Comparison of ENCODE assay signal across 9 cellular contexts in the genomic region with DNA sequence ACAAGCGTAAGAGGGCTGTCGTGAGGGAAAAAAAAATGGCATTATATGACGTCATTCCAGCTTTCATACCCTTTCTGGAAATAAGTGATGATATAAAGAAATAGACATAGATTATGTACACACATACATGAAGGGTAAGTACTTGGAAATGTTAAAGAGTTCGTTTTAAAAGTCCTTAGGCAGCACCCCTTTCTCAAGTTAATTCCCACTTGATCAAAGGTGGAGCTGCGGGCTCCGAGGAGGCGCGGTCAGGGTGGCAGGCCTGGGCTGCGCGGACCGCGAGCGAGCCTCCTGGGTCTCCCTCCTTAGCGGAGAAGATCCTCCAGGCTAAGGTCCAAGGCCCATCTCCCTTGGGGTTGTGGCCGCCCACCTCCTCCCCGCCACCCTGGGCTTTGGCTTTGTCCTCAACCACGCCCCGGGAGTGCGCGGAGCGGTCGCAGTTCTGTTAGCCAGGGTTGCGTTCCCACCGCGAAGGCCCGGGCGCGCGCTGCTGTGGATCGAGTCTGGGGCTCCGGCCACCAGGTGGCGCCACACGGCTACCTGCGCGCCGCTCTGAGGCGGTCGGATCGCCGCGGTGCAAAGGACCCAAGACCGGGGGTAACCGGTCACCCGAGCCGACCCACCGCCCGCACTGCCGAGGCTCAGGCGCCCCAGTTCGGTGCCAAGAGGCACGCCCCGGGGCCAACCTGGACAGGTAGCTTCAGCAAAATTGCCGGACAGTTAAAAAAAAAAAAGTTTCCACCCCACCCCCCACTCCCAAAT.
A peak's percentile ranks its signal among the peaks of the same experiment; 100 is the strongest.
DNase-seq lines count a peak whose midpoint lies in the region; ATAC-seq, FAIRE-seq and TF ChIP-seq lines count a peak whose summit lies in the region.
"Had no signal": no experiment of that assay in that cellular context is flagged by ENCODE, and none has a peak within 500 bp of the region (broad histone marks: within the 10 kb centered on the region; RNA-seq: fewer than 3 reads in every experiment).

No MANE protein-coding gene starts in this region.

- H3K4me3 ChIP-seq in BLaER1 (peak overlapping the region; percentile 51), neuronal stem cell (ENCODE audit: low read length in 2 of 2) (peak overlapping the region; percentile 48 to 78)

- no peaks in the 10 kb centered on the region for H4K20me1 ChIP-seq in BLaER1

- peak overlapping the region; percentile 87 for H3K23ac ChIP-seq in neuronal stem cell (ENCODE audit: low read depth, low read length, poor library complexity)

- DNase-seq in GM19239 (ENCODE audit: insufficient read length, low spot score) (peak; percentile 60), HUDEP-2 (lab: John Stamatoyannopoulos, UW; ENCODE audit: unreplicated experiment in 76 of 76) (peak in 64 of 76 experiments; percentile 6 to 81 (median 54)), RPMI7951 (ENCODE audit: low read depth) (peak; percentile 68), foreskin keratinocyte (peak in 1 of 2 donors; percentile 38), neuronal stem cell (ENCODE audit: low spot score) (peak; percentile 78), stromal cell of bone marrow (ENCODE audit: low read depth) (peak; percentile 30)
- DNase-seq in activated effector memory CD4-positive, alpha-beta T cell treated with Interleukin-2 at 50 U/mL for 16 hours = peak; percentile 67

- FAIRE-seq in GM19239 (lab: Jason Lieb, UNC) = no peak
- FAIRE-seq: TTC549 had no signal

- H3K9ac ChIP-seq in BLaER1 (no peak overlapping the region), neuronal stem cell (ENCODE audit: low read depth, low read length, poor library complexity) (peak overlapping the region; percentile 86)

- no peaks in the 10 kb centered on the region for H3K79me1 ChIP-seq in neuronal stem cell (ENCODE audit: low read depth, low read length)

- H3K4ac ChIP-seq in neuronal stem cell (ENCODE audit: low read length) = no peak overlapping the region

- peak overlapping the region; percentile 17 for H2AK5ac ChIP-seq in neuronal stem cell (ENCODE audit: low read depth, low read length)

- H3K4me2 ChIP-seq in BLaER1 = peak overlapping the region; percentile 80
- H3K4me2 ChIP-seq in neuronal stem cell (ENCODE audit: insufficient read depth, low read length, poor library complexity, severe bottlenecking) = peak overlapping the region; percentile 81

- peak overlapping the region; percentile 84 for H3K18ac ChIP-seq in neuronal stem cell (ENCODE audit: low read length)

- TF ChIP-seq CTCF in foreskin keratinocyte (conservative IDR thresholded peaks at IDR 0.05) = peak; percentile 91

- no peak overlapping the region for H3K14ac ChIP-seq in neuronal stem cell (ENCODE audit: low read length)

- H4K91ac ChIP-seq in neuronal stem cell (ENCODE audit: low read depth, low read length, poor library complexity) = no peak overlapping the region

- H2BK15ac ChIP-seq in neuronal stem cell (ENCODE audit: low read length) = peak overlapping the region; percentile 62

- H3K36me3 ChIP-seq in BLaER1 (no peaks in the 10 kb centered on the region), neuronal stem cell (replicated peaks in 1 of 2; ENCODE audit: control insufficient read depth in 2 of 2, insufficient read depth in 2 of 2, low read length in 2 of 2) (no peaks in the 10 kb centered on the region)

- H3K27me3 ChIP-seq in BLaER1 (no peaks in the 10 kb centered on the region), foreskin keratinocyte (no peaks in the 10 kb centered on the region), neuronal stem cell (ENCODE audit: control insufficient read depth in 3 of 3, insufficient read depth in 3 of 3, low read depth in 1 of 3, low read length in 3 of 3) (peaks cover 0 to 19% (median 6%) of the 10 kb centered on the region in 3 experiments)

- peak; percentile 92 for ATAC-seq in foreskin keratinocyte

- WGBS in neuronal stem cell (ENCODE audit: extremely low coverage in 2 of 2, insufficient read length in 2 of 2, insufficient replicate concordance in 1 of 2), 2 donors = no CpG with 5 or more reads among the region's 53 CpGs

- H2AFZ ChIP-seq in neuronal stem cell (ENCODE audit: low read length) = peak overlapping the region; percentile 100

- H3K9me3 ChIP-seq in BLaER1 (no peaks in the 10 kb centered on the region), neuronal stem cell (replicated peaks in 1 of 2; ENCODE audit: control insufficient read depth in 2 of 2, insufficient read depth in 1 of 2, low read depth in 1 of 2, low read length in 2 of 2) (no peaks in the 10 kb centered on the region)

- no peak overlapping the region for H2BK120ac ChIP-seq in neuronal stem cell (ENCODE audit: low read depth, low read length)

- H4K8ac ChIP-seq in neuronal stem cell (ENCODE audit: low read depth, low read length) = no peak overlapping the region

- no peak overlapping the region for H3K27ac ChIP-seq in BLaER1
- no peak overlapping the region for H3K27ac ChIP-seq in foreskin keratinocyte
- H3K27ac ChIP-seq in neuronal stem cell (replicated peaks; ENCODE audit: low read length) = no peak overlapping the region

- H3K4me1 ChIP-seq in BLaER1 (0 out of 2 replicates have a peak, but pooled peaks cover 5% of the 10 kb centered on the region), foreskin keratinocyte (no peaks in the 10 kb centered on the region), neuronal stem cell (ENCODE audit: control insufficient read depth in 2 of 2, insufficient read depth in 1 of 2, low read depth in 1 of 2, low read length in 2 of 2) (peaks cover 0 to 3% of the 10 kb centered on the region in 2 donors)

- no peak overlapping the region for H2BK12ac ChIP-seq in neuronal stem cell (ENCODE audit: low read length)

- no peak overlapping the region for H2BK5ac ChIP-seq in neuronal stem cell (ENCODE audit: low read length)
